Comparison of ENCODE assay signal across 8 cellular contexts in the genomic region with DNA sequence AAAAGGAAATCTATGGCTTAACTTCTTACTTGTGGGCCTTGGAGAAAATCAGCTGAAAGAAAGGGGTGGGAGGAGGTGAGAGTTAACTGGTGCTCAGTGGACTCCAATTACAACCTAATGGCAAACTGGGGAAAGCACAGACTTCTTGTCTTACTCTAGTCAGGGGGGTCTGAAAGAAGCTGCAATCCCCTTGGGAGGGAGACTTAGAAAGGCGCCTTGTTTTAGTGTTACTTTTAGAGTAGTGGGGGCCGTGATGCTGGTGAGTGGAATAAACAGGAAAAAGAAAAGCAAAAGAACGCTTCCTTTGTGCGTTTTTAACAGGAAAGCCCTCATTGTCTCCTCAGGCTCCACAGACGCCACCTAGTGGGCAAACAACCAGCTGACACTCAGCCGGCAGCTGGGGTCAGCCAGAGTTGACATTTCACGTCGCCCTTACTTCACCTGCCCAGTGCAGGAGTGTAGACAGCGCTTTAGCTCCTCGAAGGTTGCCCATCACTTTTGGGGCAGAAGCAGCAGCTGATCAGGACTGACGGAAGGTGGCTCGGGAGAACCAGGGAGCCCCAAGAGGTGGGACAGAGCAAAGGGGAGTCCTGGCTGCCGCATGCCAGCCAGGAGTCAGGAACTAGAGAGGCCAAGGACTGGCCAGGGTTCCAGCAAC.
DNase-seq lines count a peak whose midpoint lies in the region; ATAC-seq and TF ChIP-seq lines count a peak whose summit lies in the region.

No MANE protein-coding gene starts in this region.

- no peaks in the 10 kb centered on the region for H3K4me1 ChIP-seq in muscle layer of colon (ENCODE audit: insufficient read depth, low read length)

- DNase-seq in CD1c-positive myeloid dendritic cell (ENCODE audit: extremely low spot score) (peak; percentile 65), GM19240 (ENCODE audit: insufficient read length, low spot score) (peak; percentile 53), NOMO-1 (lab: John Stamatoyannopoulos, UW; ENCODE audit: unreplicated experiment in 2 of 2) (peak; percentile 52 to 57), epithelial cell of esophagus (ENCODE audit: low read depth) (peak; percentile 64)
- DNase-seq in activated CD8-positive, alpha-beta memory T cell treated with anti-CD3 and anti-CD28 coated beads, Interleukin-2, amount 50 U/mL, for 24 hours (ENCODE audit: extremely low read depth): peak; percentile 23
- peak; percentile 88 for DNase-seq in stimulated activated CD8-positive, alpha-beta memory T cell treated with anti-CD3 and anti-CD28 coated beads, Interleukin-4, amount 100 ng/mL, for 48 hours

- peak; percentile 78 for ATAC-seq in HG03469 (IDR thresholded peaks at IDR 0.05; ENCODE audit: unreplicated experiment)

- no peaks in the 10 kb centered on the region for H3K9me3 ChIP-seq in muscle layer of colon (ENCODE audit: low read length)

- no peak overlapping the region for H3K9ac ChIP-seq in muscle layer of colon (ENCODE audit: low read length)

- no peak overlapping the region for H3K27ac ChIP-seq in muscle layer of colon (ENCODE audit: low read depth, low read length)

- no peaks in the 10 kb centered on the region for H3K27me3 ChIP-seq in muscle layer of colon (ENCODE audit: control insufficient read depth in 1 of 2, insufficient read depth in 2 of 2, low read length in 2 of 2)

- H3K36me3 ChIP-seq in muscle layer of colon (ENCODE audit: insufficient read depth, low read length): no peaks in the 10 kb centered on the region

- TF ChIP-seq CTCF in epithelial cell of esophagus (IDR thresholded peaks at IDR 0.05; ENCODE audit: insufficient read depth, low read depth, low read length, missing control alignments): peak; percentile 93

- H3K4me3 ChIP-seq in epithelial cell of esophagus (ENCODE audit: low read length): no peak overlapping the region
- H3K4me3 ChIP-seq in muscle layer of colon (ENCODE audit: low read depth in 1 of 2, low read length in 2 of 2): peak overlapping the region; percentile 9 to 30

Comparison
In these comparisons a context has a peak if more than half of its experiments do, and no peak if none do; other contexts are left out.
1. DNase-seq: peak in every context shown above with its lines; median percentile 88 in stimulated activated CD8-positive, alpha-beta memory T cell treated with anti-CD3 and anti-CD28 coated beads, Interleukin-4, amount 100 ng/mL, for 48 hours; 65 in CD1c-positive myeloid dendritic cell; 64 in epithelial cell of esophagus; 54 in NOMO-1; 53 in GM19240; 23 in activated CD8-positive, alpha-beta memory T cell treated with anti-CD3 and anti-CD28 coated beads, Interleukin-2, amount 50 U/mL, for 24 hours.